In genomic region chr19:10518444-10519361, GRCh38 we compare ENCODE assay signal across 11 cellular contexts. TPM values are rescaled to one million over a fixed set of nuclear protein-coding genes. Genes with fewer than 3 reads are reported as not detected.
DNase-seq lines count a peak whose midpoint lies in the region; ATAC-seq, FAIRE-seq and TF ChIP-seq lines count a peak whose summit lies in the region.
"Had no signal": no experiment of that assay in that cellular context is flagged by ENCODE, and none has a peak within 500 bp of the region (broad histone marks: within the 10 kb centered on the region; RNA-seq: fewer than 3 reads in every experiment).

No MANE protein-coding gene starts in this region.

- DNase-seq in left ventricle myocardium inferior (no peak), right atrium auricular region (ENCODE audit: low spot score) (no peak), keratinocyte (ENCODE audit: low read depth, low spot score) (no peak), aorta (no peak), frontal cortex (ENCODE audit: low spot score in 2 of 2) (no peak), prostate gland (ENCODE audit: low spot score) (no peak), ovary (no peak)
- DNase-seq: DND-41, NCI-H1417 treated with DMSO at 0.1 percent for 48 hours had no signal

- H3K4me1 Mint-ChIP-seq in activated T-helper 17 cell treated with anti-CD3 and anti-CD28 coated beads, Interleukin-2, amount 50 U/mL, for 72 hours: peaks cover 11% of the 10 kb centered on the region

- H3K4me2 ChIP-seq in keratinocyte (ENCODE audit: control insufficient read depth, extremely low read depth, insufficient read depth, low read depth, low read length): peak overlapping the region; percentile 96

- H3K9me3 ChIP-seq in left ventricle myocardium inferior (replicated peaks) (no peaks in the 10 kb centered on the region), right atrium auricular region (no peaks in the 10 kb centered on the region), keratinocyte (ENCODE audit: control insufficient read depth, low read depth, low read length) (no peaks in the 10 kb centered on the region), aorta (ENCODE audit: control insufficient read depth, low read length) (no peaks in the 10 kb centered on the region), prostate gland (no peaks in the 10 kb centered on the region), ovary (no peaks in the 10 kb centered on the region)

- no peaks in the 10 kb centered on the region for H4K20me1 ChIP-seq in keratinocyte (ENCODE audit: control insufficient read depth, extremely low read depth, insufficient read depth, low read length)

- TF ChIP-seq EP300 in ovary (IDR thresholded peaks at IDR 0.05): no peak

- H3K4me3 ChIP-seq in left ventricle myocardium inferior (peak overlapping the region; percentile 62), right atrium auricular region (peak overlapping the region in 1 of 2 donors; percentile 45), keratinocyte (ENCODE audit: control insufficient read depth in 2 of 3, extremely low read depth in 1 of 3, insufficient read depth in 2 of 3, low read depth in 1 of 3, low read length in 3 of 3) (peak overlapping the region in 1 of 3 experiments; percentile 55), aorta (ENCODE audit: low read length in 2 of 2) (no peak overlapping the region), prostate gland (no peak overlapping the region), ovary (no peak overlapping the region)

- FAIRE-seq in keratinocyte (lab: Jason Lieb, UNC) (no peak), frontal cortex (lab: Jason Lieb, UNC) (no peak)
- FAIRE-seq: urothelium cell line had no signal

- dilution Hi-C loops in keratinocyte (cut with MboI; ENCODE audit: extremely low pct_ligation_motif_present, low sequenced_read_pairs): no loop called here

- H3K27ac Mint-ChIP-seq in activated T-helper 17 cell treated with anti-CD3 and anti-CD28 coated beads, Interleukin-2, amount 50 U/mL, for 72 hours: no peak overlapping the region

- no peak overlapping the region for H3K27ac ChIP-seq in left ventricle myocardium inferior (replicated peaks)
- no peak overlapping the region for H3K27ac ChIP-seq in right atrium auricular region
- no peak overlapping the region for H3K27ac ChIP-seq in keratinocyte (ENCODE audit: control insufficient read depth, insufficient read depth, low read length)
- no peak overlapping the region for H3K27ac ChIP-seq in aorta (ENCODE audit: low read depth in 1 of 2, low read length in 2 of 2)
- no peak overlapping the region for H3K27ac ChIP-seq in prostate gland
- H3K27ac ChIP-seq in ovary: no peak overlapping the region

- H3K36me3 ChIP-seq in left ventricle myocardium inferior: no peaks in the 10 kb centered on the region
- no peaks in the 10 kb centered on the region for H3K36me3 ChIP-seq in right atrium auricular region
- peaks cover 0 to 4% of the 10 kb centered on the region in 2 experiments for H3K36me3 ChIP-seq in keratinocyte (ENCODE audit: control insufficient read depth in 2 of 2, extremely low read depth in 1 of 2, insufficient read depth in 2 of 2, low read length in 2 of 2)
- H3K36me3 ChIP-seq in aorta (ENCODE audit: control insufficient read depth in 1 of 2, insufficient read depth in 2 of 2, low read length in 1 of 2): no peaks in the 10 kb centered on the region
- no peaks in the 10 kb centered on the region for H3K36me3 ChIP-seq in prostate gland
- H3K36me3 ChIP-seq in ovary: no peaks in the 10 kb centered on the region

- TF ChIP-seq CTCF in left ventricle myocardium inferior (IDR thresholded peaks at IDR 0.05; ENCODE audit: borderline replicate concordance): no peak
- TF ChIP-seq CTCF in right atrium auricular region (IDR thresholded peaks at IDR 0.05): no peak
- TF ChIP-seq CTCF in keratinocyte (optimal IDR thresholded peaks at IDR 0.05 in 1 of 3, IDR thresholded peaks at IDR 0.05 in 1 of 3, conservative IDR thresholded peaks at IDR 0.05 in 1 of 3; ENCODE audit: extremely low read depth in 1 of 3, insufficient read depth in 2 of 3, low read length in 3 of 3): no peak
- TF ChIP-seq CTCF in prostate gland (IDR thresholded peaks at IDR 0.05): no peak
- TF ChIP-seq CTCF in ovary (IDR thresholded peaks at IDR 0.05): no peak

- H3K36me3 Mint-ChIP-seq in activated T-helper 17 cell treated with anti-CD3 and anti-CD28 coated beads, Interleukin-2, amount 50 U/mL, for 72 hours (ENCODE audit: low read depth): no peaks in the 10 kb centered on the region

- 32 to 34% methylated on average over 33 of the region's 33 CpGs for WGBS in aorta, 2 donors
- 36% methylated on average over 33 of the region's 33 CpGs for WGBS in prostate gland
- 11 to 19% (median 13%) methylated on average over 33 of the region's 33 CpGs for WGBS in ovary, 3 donors

- peaks cover 82% of the 10 kb centered on the region for H3K27me3 ChIP-seq in left ventricle myocardium inferior (ENCODE audit: low read depth)
- H3K27me3 ChIP-seq in right atrium auricular region: peaks cover 5 to 22% of the 10 kb centered on the region in 2 donors
- no peaks in the 10 kb centered on the region for H3K27me3 ChIP-seq in keratinocyte (ENCODE audit: control insufficient read depth, extremely low read depth, insufficient read depth, low read length)
- H3K27me3 ChIP-seq in aorta (ENCODE audit: control insufficient read depth in 1 of 2, insufficient read depth in 2 of 2, low read length in 1 of 2): no peaks in the 10 kb centered on the region
- H3K27me3 ChIP-seq in prostate gland (replicated peaks; ENCODE audit: insufficient read depth): no peaks in the 10 kb centered on the region
- peaks cover 4% of the 10 kb centered on the region for H3K27me3 ChIP-seq in ovary

- H3K9me1 ChIP-seq in keratinocyte (ENCODE audit: control insufficient read depth, extremely low read depth, insufficient read depth, low read length): no peaks in the 10 kb centered on the region

- peaks cover 40% of the 10 kb centered on the region for H3K27me3 Mint-ChIP-seq in activated T-helper 17 cell treated with anti-CD3 and anti-CD28 coated beads, Interleukin-2, amount 50 U/mL, for 72 hours

- intact Hi-C loops in left ventricle myocardium inferior (cut with micrococcal nuclease): no loop called here
- intact Hi-C loops in aorta (cut with DNase I): no loop called here
- intact Hi-C loops in prostate gland (cut with DNase I): no loop called here
- intact Hi-C loops in ovary (cut with DNase I): no loop called here

- ATAC-seq in activated T-helper 17 cell treated with anti-CD3 and anti-CD28 coated beads, Interleukin-2, amount 50 U/mL, for 72 hours (replicated peaks): no peak
- ATAC-seq in aorta (ENCODE audit: low FRiP score): peak; percentile 17

- H3K4me1 ChIP-seq in left ventricle myocardium inferior (peaks cover 36% of the 10 kb centered on the region), right atrium auricular region (peaks cover 0 to 31% of the 10 kb centered on the region in 2 donors), keratinocyte (ENCODE audit: control insufficient read depth, extremely low read depth, insufficient read depth, low read length) (peaks cover 42% of the 10 kb centered on the region), aorta (ENCODE audit: control insufficient read depth in 1 of 2, insufficient read depth in 2 of 2, low read length in 2 of 2) (no peaks in the 10 kb centered on the region), prostate gland (replicated peaks) (no peaks in the 10 kb centered on the region), ovary (ENCODE audit: insufficient read depth) (peaks cover 3% of the 10 kb centered on the region)

- peak overlapping the region; percentile 1 for H2AFZ ChIP-seq in keratinocyte (ENCODE audit: control insufficient read depth, low read length)

- H3K9ac ChIP-seq in keratinocyte (ENCODE audit: control insufficient read depth, extremely low read depth, insufficient read depth, low read length): no peak overlapping the region

- peak overlapping the region; percentile 60 for H3K4me3 Mint-ChIP-seq in activated T-helper 17 cell treated with anti-CD3 and anti-CD28 coated beads, Interleukin-2, amount 50 U/mL, for 72 hours

- no peaks in the 10 kb centered on the region for H3K9me3 Mint-ChIP-seq in activated T-helper 17 cell treated with anti-CD3 and anti-CD28 coated beads, Interleukin-2, amount 50 U/mL, for 72 hours

- H3K79me2 ChIP-seq in keratinocyte (ENCODE audit: control insufficient read depth, insufficient read depth, low read length): peaks cover 30% of the 10 kb centered on the region

- TF ChIP-seq POLR2A in prostate gland (IDR thresholded peaks at IDR 0.05) (no peak), ovary (IDR thresholded peaks at IDR 0.05) (no peak)

RNA-seq across cellular contexts. Expression of gene S1PR5, which starts 1.5 kb away (rescaled TPM):
- total RNA-seq in left ventricle myocardium inferior (0.11 TPM), right atrium auricular region (under 1 TPM; 0.12 to 0.59 TPM), aorta (under 1 TPM; 0.39 to 0.99 TPM), frontal cortex (0.41 TPM), prostate gland (10 to 100 TPM in 1 of 2 donors, 1 to 10 TPM in 1; 3.4 to 17.0 TPM), ovary (under 1 TPM in 6 of 7 donors, not detected in 1; 0.12 to 0.57 (median 0.32) TPM)
- total RNA-seq in activated T-helper 17 cell treated with anti-CD3 and anti-CD28 coated beads, Interleukin-2, amount 50 U/mL, for 72 hours: under 1 TPM in 1 of 2 donors, not detected in 1; 0.11 TPM
- polyA plus RNA-seq in keratinocyte (9.4 to 10.5 TPM (median 10.3 TPM) in 3 replicates), aorta (1 to 10 TPM; 1.3 to 1.6 TPM), ovary (1 to 10 TPM in 1 of 2 donors, under 1 TPM in 1; 0.33 to 1.4 TPM)
- 47.8 TPM for polyA plus RNA-seq in keratinocyte (2011; ENCODE audit: low read depth)
- 3.5 and 5.5 TPM in 2 replicates for polyA plus RNA-seq in keratinocyte (2011; cell fraction: cytosol; rRNA removed)
- 15.9 and 17.3 TPM in 2 replicates for polyA plus RNA-seq in keratinocyte (2011; cell fraction: nucleus; rRNA removed)
- 10.9 and 26.2 TPM in 2 replicates for polyA plus RNA-seq in keratinocyte (2012; ENCODE audit: low replicate concordance)
- polyA minus RNA-seq in keratinocyte: 2.2 to 4.1 TPM (median 3.0 TPM) in 3 replicates
- polyA minus RNA-seq in keratinocyte (2011; cell fraction: cytosol; rRNA and poly(A)+ RNA removed): 20.5 TPM
- 16.1 and 16.9 TPM in 2 replicates for polyA minus RNA-seq in keratinocyte (2011; cell fraction: nucleus; rRNA and poly(A)+ RNA removed)

RNA-seq across cellular contexts. Expression of gene KEAP1, which starts 15.5 kb away (rescaled TPM):
- total RNA-seq in left ventricle myocardium inferior: 74.5 TPM
- total RNA-seq in right atrium auricular region: 10 to 100 TPM; 52.1 to 64.9 TPM
- total RNA-seq in activated T-helper 17 cell treated with anti-CD3 and anti-CD28 coated beads, Interleukin-2, amount 50 U/mL, for 72 hours: 10 to 100 TPM; 71.5 to 99.6 TPM
- polyA plus RNA-seq in keratinocyte: 29.6 to 46.2 TPM (median 35.8 TPM) in 3 replicates
- 72.0 TPM for polyA plus RNA-seq in keratinocyte (2011; ENCODE audit: low read depth)
- polyA plus RNA-seq in keratinocyte (2011; cell fraction: cytosol; rRNA removed): 29.6 and 38.7 TPM in 2 replicates
- 30.4 and 36.2 TPM in 2 replicates for polyA plus RNA-seq in keratinocyte (2011; cell fraction: nucleus; rRNA removed)
- 39.7 and 41.5 TPM in 2 replicates for polyA plus RNA-seq in keratinocyte (2012; ENCODE audit: low replicate concordance)
- polyA minus RNA-seq in keratinocyte: 84.3 to 118 TPM (median 110 TPM) in 3 replicates
- 87.5 TPM for polyA minus RNA-seq in keratinocyte (2011; cell fraction: cytosol; rRNA and poly(A)+ RNA removed)
- 20.8 and 23.4 TPM in 2 replicates for polyA minus RNA-seq in keratinocyte (2011; cell fraction: nucleus; rRNA and poly(A)+ RNA removed)
- 10 to 100 TPM; 43.6 to 62.8 TPM for total RNA-seq in aorta
- 10 to 100 TPM; 30.9 to 56.2 TPM for polyA plus RNA-seq in aorta
- 45.7 TPM for total RNA-seq in frontal cortex
- total RNA-seq in prostate gland: 10 to 100 TPM; 93.4 to 94.2 TPM
- total RNA-seq in ovary: 10 to 100 TPM; 29.6 to 61.7 (median 51.7) TPM
- polyA plus RNA-seq in ovary: 10 to 100 TPM; 38.5 to 40.4 TPM

RNA-seq across cellular contexts. Expression of gene ATG4D, which starts 25.0 kb away (rescaled TPM):
- 48.7 TPM for total RNA-seq in left ventricle myocardium inferior
- total RNA-seq in right atrium auricular region: 10 to 100 TPM; 47.1 to 61.2 TPM
- total RNA-seq in activated T-helper 17 cell treated with anti-CD3 and anti-CD28 coated beads, Interleukin-2, amount 50 U/mL, for 72 hours: 10 to 100 TPM; 27.4 to 37.8 TPM
- 12.6 to 17.9 TPM (median 15.5 TPM) in 3 replicates for polyA plus RNA-seq in keratinocyte
- polyA plus RNA-seq in keratinocyte (2011; ENCODE audit: low read depth): 6.1 TPM
- polyA plus RNA-seq in keratinocyte (2011; cell fraction: cytosol; rRNA removed): 12.4 and 19.5 TPM in 2 replicates
- 22.0 and 29.4 TPM in 2 replicates for polyA plus RNA-seq in keratinocyte (2011; cell fraction: nucleus; rRNA removed)
- polyA plus RNA-seq in keratinocyte (2012; ENCODE audit: low replicate concordance): 19.0 and 37.1 TPM in 2 replicates
- 8.8 to 43.4 TPM (median 16.2 TPM) in 3 replicates for polyA minus RNA-seq in keratinocyte
- polyA minus RNA-seq in keratinocyte (2011; cell fraction: cytosol; rRNA and poly(A)+ RNA removed): 30.3 TPM
- 9.8 and 10.8 TPM in 2 replicates for polyA minus RNA-seq in keratinocyte (2011; cell fraction: nucleus; rRNA and poly(A)+ RNA removed)
- 10 to 100 TPM; 14.0 to 17.2 TPM for total RNA-seq in aorta
- polyA plus RNA-seq in aorta: 10 to 100 TPM; 17.7 to 42.6 TPM
- 7.3 TPM for total RNA-seq in frontal cortex
- 10 to 100 TPM; 36.3 to 57.9 TPM for total RNA-seq in prostate gland
- total RNA-seq in ovary: 10 to 100 TPM; 13.9 to 26.9 (median 24.1) TPM
- polyA plus RNA-seq in ovary: 10 to 100 TPM in 1 of 2 donors, 1 to 10 TPM in 1; 3.1 to 20.8 TPM

RNA-seq across cellular contexts. Expression of gene KRI1, which starts 47.1 kb away (rescaled TPM):
- total RNA-seq in left ventricle myocardium inferior (10.2 TPM), right atrium auricular region (10 to 100 TPM in 1 of 2 donors, 1 to 10 TPM in 1; 9.6 to 10.3 TPM), aorta (10 to 100 TPM; 15.8 to 18.9 TPM), frontal cortex (2.0 TPM), prostate gland (10 to 100 TPM; 23.6 to 23.8 TPM), ovary (10 to 100 TPM; 12.3 to 28.9 (median 23.6) TPM)
- total RNA-seq in activated T-helper 17 cell treated with anti-CD3 and anti-CD28 coated beads, Interleukin-2, amount 50 U/mL, for 72 hours: 10 to 100 TPM; 43.3 to 52.5 TPM
- polyA plus RNA-seq in keratinocyte (13.4 to 19.0 TPM (median 13.5 TPM) in 3 replicates), aorta (10 to 100 TPM in 1 of 2 donors, 1 to 10 TPM in 1; 6.4 to 41.0 TPM), ovary (10 to 100 TPM; 20.1 to 24.2 TPM)
- polyA plus RNA-seq in keratinocyte (2011; ENCODE audit: low read depth): 48.2 TPM
- 7.6 and 12.7 TPM in 2 replicates for polyA plus RNA-seq in keratinocyte (2011; cell fraction: cytosol; rRNA removed)
- polyA plus RNA-seq in keratinocyte (2011; cell fraction: nucleus; rRNA removed): 41.0 and 42.6 TPM in 2 replicates
- polyA plus RNA-seq in keratinocyte (2012; ENCODE audit: low replicate concordance): 12.5 and 20.2 TPM in 2 replicates
- 4.5 to 7.4 TPM (median 5.3 TPM) in 3 replicates for polyA minus RNA-seq in keratinocyte
- polyA minus RNA-seq in keratinocyte (2011; cell fraction: cytosol; rRNA and poly(A)+ RNA removed): 13.8 TPM
- polyA minus RNA-seq in keratinocyte (2011; cell fraction: nucleus; rRNA and poly(A)+ RNA removed): 8.1 and 9.8 TPM in 2 replicates

RNA-seq across cellular contexts. Expression of gene CDKN2D, which starts 50.1 kb away (rescaled TPM):
- total RNA-seq in left ventricle myocardium inferior: 9.4 TPM
- 1 to 10 TPM; 4.4 to 4.6 TPM for total RNA-seq in right atrium auricular region
- 10 to 100 TPM; 21.2 to 46.6 TPM for total RNA-seq in activated T-helper 17 cell treated with anti-CD3 and anti-CD28 coated beads, Interleukin-2, amount 50 U/mL, for 72 hours
- polyA plus RNA-seq in keratinocyte: 3.9 to 7.3 TPM (median 6.8 TPM) in 3 replicates
- 1.9 TPM for polyA plus RNA-seq in keratinocyte (2011; ENCODE audit: low read depth)
- polyA plus RNA-seq in keratinocyte (2011; cell fraction: cytosol; rRNA removed): 4.1 and 8.0 TPM in 2 replicates
- polyA plus RNA-seq in keratinocyte (2011; cell fraction: nucleus; rRNA removed): 4.1 and 5.0 TPM in 2 replicates
- polyA plus RNA-seq in keratinocyte (2012; ENCODE audit: low replicate concordance): 4.8 and 13.1 TPM in 2 replicates
- 2.5 to 6.5 TPM (median 2.8 TPM) in 3 replicates for polyA minus RNA-seq in keratinocyte
- 10.0 TPM for polyA minus RNA-seq in keratinocyte (2011; cell fraction: cytosol; rRNA and poly(A)+ RNA removed)
- polyA minus RNA-seq in keratinocyte (2011; cell fraction: nucleus; rRNA and poly(A)+ RNA removed): 0.93 and 0.95 TPM in 2 replicates
- total RNA-seq in aorta: 10 to 100 TPM; 11.8 to 19.2 TPM
- 10 to 100 TPM; 17.9 to 23.0 TPM for polyA plus RNA-seq in aorta
- 73.0 TPM for total RNA-seq in frontal cortex
- 1 to 10 TPM; 3.7 to 8.2 TPM for total RNA-seq in prostate gland
- 1 to 10 TPM; 4.4 to 7.4 (median 5.6) TPM for total RNA-seq in ovary
- polyA plus RNA-seq in ovary: 1 to 10 TPM; 2.8 to 7.6 TPM
